ENCODE assay signal across 13 cellular contexts in genomic region chr6:151497935-151498726, GRCh38. TPM values are rescaled to one million over a fixed set of nuclear protein-coding genes. Genes with fewer than 3 reads are reported as not detected.
DNase-seq lines count a peak whose midpoint lies in the region; ATAC-seq and TF ChIP-seq lines count a peak whose summit lies in the region.
"Had no signal": no experiment of that assay in that cellular context is flagged by ENCODE, and none has a peak within 500 bp of the region (broad histone marks: within the 10 kb centered on the region; RNA-seq: fewer than 3 reads in every experiment).

No MANE protein-coding gene starts in this region.

- H3K4me3 ChIP-seq in breast epithelium (no peak overlapping the region), spleen (peak overlapping the region in 1 of 8 donors; percentile 19), stomach (no peak overlapping the region)

- POLR2A ChIA-PET in MCF 10A (lab: Yijun Ruan, JAX): interaction anchor here (1.0 kb wide), 1 partner anchor 9 kb away, joined by 4 read pairs; no protein-coding TSS in a partner anchor

- H3K4me1 ChIP-seq in breast epithelium (peaks cover 0 to 5% of the 10 kb centered on the region in 2 donors), spleen (peaks cover 0 to 70% (median 20%) of the 10 kb centered on the region in 6 donors), stomach (peaks cover 14 to 33% (median 20%) of the 10 kb centered on the region in 4 donors)

- no peaks in the 10 kb centered on the region for H3K36me3 Mint-ChIP-seq in MCF 10A (ENCODE audit: insufficient read depth, unreplicated experiment)
- H3K36me3 Mint-ChIP-seq: naive B cell had no signal

- H3K9me3 ChIP-seq in breast epithelium (no peaks in the 10 kb centered on the region), spleen (no peaks in the 10 kb centered on the region), stomach (no peaks in the 10 kb centered on the region)

- H3K27me3 Mint-ChIP-seq in MCF 10A (ENCODE audit: insufficient read depth, unreplicated experiment): peaks cover 10% of the 10 kb centered on the region

- CTCF ChIA-PET in MCF 10A (lab: Yijun Ruan, JAX): interaction anchor here (0.5 kb wide), 1 partner anchor 183 kb away, joined by 3 read pairs; no protein-coding TSS in a partner anchor

- WGBS in spleen, 5 donors: 65 to 86% (median 73%) methylated on average over 1 of the region's 1 CpG
- 89 to 100% (median 93%) methylated on average over 1 of the region's 1 CpG for WGBS in stomach, 5 donors

- TF ChIP-seq CTCF in MCF 10A (IDR thresholded peaks at IDR 0.05; ENCODE audit: unreplicated experiment) (no peak), breast epithelium (IDR thresholded peaks at IDR 0.05) (no peak), spleen (IDR thresholded peaks at IDR 0.05 in 8 of 11, conservative IDR thresholded peaks at IDR 0.05 in 3 of 11) (no peak), stomach (IDR thresholded peaks at IDR 0.05) (no peak)

- TF ChIP-seq POLR2A in breast epithelium (IDR thresholded peaks at IDR 0.05) (no peak), spleen (IDR thresholded peaks at IDR 0.05) (no peak), stomach (IDR thresholded peaks at IDR 0.05) (no peak)

- TF ChIP-seq EP300 in stomach (IDR thresholded peaks at IDR 0.05): no peak

- H3K9me3 Mint-ChIP-seq in MCF 10A (ENCODE audit: unreplicated experiment): no peaks in the 10 kb centered on the region
- H3K9me3 Mint-ChIP-seq: activated T-helper 1 cell treated with anti-CD3 and anti-CD28 coated beads, Interleukin-12 subunit alpha, Interleukin-12 subunit beta, Interleukin-2, Interleukin-4 antibody, amounts not matched to agents 30 ng/mL and 10 ng/mL and 1 ng/mL, durations not matched to agents 14 hours and 24 hours and 36 hours; naive B cell had no signal

- peaks cover 7% of the 10 kb centered on the region for H3K4me1 Mint-ChIP-seq in MCF 10A (ENCODE audit: insufficient read depth, unreplicated experiment)

- intact Hi-C loops in MCF 10A (cut with micrococcal nuclease) (no loop called here), breast epithelium (cut with DNase I; ENCODE audit: low total_unique reads) (no loop called here), spleen (cut with DNase I; ENCODE audit: low total_unique reads) (no loop called here), stomach (cut with DNase I; ENCODE audit: low total_unique reads) (no loop called here)

- peak; percentile 66 for ATAC-seq in HG03095 (IDR thresholded peaks at IDR 0.05; ENCODE audit: unreplicated experiment)

- no peak overlapping the region for H3K27ac Mint-ChIP-seq in MCF 10A (ENCODE audit: low read depth, unreplicated experiment)
- H3K27ac Mint-ChIP-seq: activated T-helper 1 cell treated with anti-CD3 and anti-CD28 coated beads, Interleukin-12 subunit alpha, Interleukin-12 subunit beta, Interleukin-2, Interleukin-4 antibody, amounts not matched to agents 30 ng/mL and 10 ng/mL and 1 ng/mL, durations not matched to agents 14 hours and 24 hours and 36 hours; naive B cell had no signal

- H3K27me3 ChIP-seq in breast epithelium: no peaks in the 10 kb centered on the region
- peaks cover 0 to 30% (median 10%) of the 10 kb centered on the region in 7 donors for H3K27me3 ChIP-seq in spleen (replicated peaks in 1 of 7)
- H3K27me3 ChIP-seq in stomach: peaks cover 0 to 21% (median 6%) of the 10 kb centered on the region in 3 donors

- no TSS peak for BruUV-seq in MCF 10A (replicated peaks; lab: Mats Ljungman, UMichigan)

- H3K27ac ChIP-seq in breast epithelium (peak overlapping the region in 1 of 2 donors; percentile 46), spleen (peak overlapping the region in 7 of 8 donors; percentile 28 to 84 (median 67)), stomach (peak overlapping the region in 1 of 5 donors; percentile 41)
- H3K27ac ChIP-seq: epithelial cell of prostate had no signal

- H3K36me3 ChIP-seq in breast epithelium: no peaks in the 10 kb centered on the region
- no peaks in the 10 kb centered on the region for H3K36me3 ChIP-seq in spleen
- no peaks in the 10 kb centered on the region for H3K36me3 ChIP-seq in stomach

- no peak overlapping the region for H3K4me3 Mint-ChIP-seq in MCF 10A (ENCODE audit: unreplicated experiment)
- H3K4me3 Mint-ChIP-seq: activated T-helper 1 cell treated with anti-CD3 and anti-CD28 coated beads, Interleukin-12 subunit alpha, Interleukin-12 subunit beta, Interleukin-2, Interleukin-4 antibody, amounts not matched to agents 30 ng/mL and 10 ng/mL and 1 ng/mL, durations not matched to agents 14 hours and 24 hours and 36 hours; naive B cell had no signal

- DNase-seq in MCF 10A (ENCODE audit: unreplicated experiment): peak; percentile 61
- no peak for DNase-seq in breast epithelium (ENCODE audit: low spot score in 2 of 2)
- DNase-seq in SIG-M5 treated with dmso at 0.1 percent for 504 hours (lab: John Stamatoyannopoulos, UW; ENCODE audit: unreplicated experiment): peak; percentile 91
- DNase-seq in spleen: no peak
- DNase-seq in activated CD4-positive, alpha-beta T cell treated with anti-CD3 and anti-CD28 coated beads for 1 hour: no peak
- DNase-seq in amniotic stem cell (lab: John Stamatoyannopoulos, UW): no peak
- DNase-seq in stomach: no peak
- DNase-seq: naive B cell, NCI-H1092 had no signal

RNA-seq across cellular contexts. Expression of gene CCDC170, which starts 4.3 kb away (rescaled TPM):
- total RNA-seq in MCF 10A (2022): not detected in 2 replicates
- total RNA-seq in breast epithelium: 1 to 10 TPM; 3.5 to 9.8 (median 9.4) TPM
- 1 to 10 TPM; 1.6 to 4.3 (median 3.3) TPM for total RNA-seq in spleen
- under 1 TPM; 0.49 to 0.54 (median 0.54) TPM for polyA plus RNA-seq in spleen
- total RNA-seq in stomach: 1 to 10 TPM in 1 of 5 donors, under 1 TPM in 3, not detected in 1; 0.29 to 3.6 (median 0.82) TPM
- polyA plus RNA-seq in stomach: under 1 TPM; 0.05 to 0.61 (median 0.31) TPM
- total RNA-seq: activated T-helper 1 cell treated with anti-CD3 and anti-CD28 coated beads, Interleukin-12 subunit alpha, Interleukin-12 subunit beta, Interleukin-2, Interleukin-4 antibody, amounts not matched to agents 30 ng/mL and 10 ng/mL and 1 ng/mL, durations not matched to agents 14 hours and 24 hours and 36 hours; SK-MEL-5 had no signal

RNA-seq across cellular contexts. Expression of gene RMND1, which starts 46.2 kb away (rescaled TPM):
- total RNA-seq in MCF 10A (2022) (32.9 and 37.6 TPM in 2 replicates), breast epithelium (10 to 100 TPM; 25.3 to 34.1 (median 32.1) TPM), spleen (10 to 100 TPM; 12.6 to 23.2 (median 17.0) TPM), stomach (10 to 100 TPM in 4 of 5 donors, 1 to 10 TPM in 1; 6.4 to 47.2 (median 31.9) TPM)
- polyA plus RNA-seq in spleen (10 to 100 TPM; 11.7 to 13.4 (median 13.1) TPM), stomach (10 to 100 TPM; 13.9 to 17.9 (median 14.9) TPM)

Comparison
In these comparisons a context has a peak if more than half of its experiments do, and no peak if none do; other contexts are left out.
1. DNase-seq: peak in MCF 10A (single experiment) and SIG-M5 treated with dmso at 0.1 percent for 504 hours (single experiment); none in breast epithelium (0 of 2), spleen (single experiment), activated CD4-positive, alpha-beta T cell treated with anti-CD3 and anti-CD28 coated beads for 1 hour (single experiment), amniotic stem cell (single experiment) and stomach (single experiment).